1 cellular context compared by ENCODE assay signal in genomic region chr17:7242717-7243576, GRCh38.
TF ChIP-seq lines count a peak whose summit lies in the region.

No MANE protein-coding gene starts in this region.

TF ChIP-seq in GM12878, 131 proteins besides CTCF, POLR2A, EP300 and RAD21 (continues in another document):
- TF ChIP-seq HDAC2 (IDR thresholded peaks at IDR 0.05) (no peak), SREBF2 (IDR thresholded peaks at IDR 0.05; ENCODE audit: low read length) (no peak), NFXL1 (IDR thresholded peaks at IDR 0.05; ENCODE audit: borderline replicate concordance) (no peak), HDGF (IDR thresholded peaks at IDR 0.05) (peak; percentile 26; the same call in 1 of the 2 replicates), MAX (IDR thresholded peaks at IDR 0.05; ENCODE audit: low read depth, low read length) (peak; percentile 95), KDM1A (IDR thresholded peaks at IDR 0.05; ENCODE audit: borderline replicate concordance) (no peak), ZBTB33 (IDR thresholded peaks at IDR 0.05) (0 out of 2 replicates have a peak, but pooled peaks have one; percentile 40), GATAD2B (conservative IDR thresholded peaks at IDR 0.05; ENCODE audit: low read depth) (peak; percentile 58; the same call in 1 of the 2 replicates), BCL11A (IDR thresholded peaks at IDR 0.05; ENCODE audit: low read depth, low read length) (0 out of 2 replicates have a peak, but pooled peaks have one; percentile 26), CBX3 (IDR thresholded peaks at IDR 0.05; ENCODE audit: borderline replicate concordance, low read depth) (no peak), NRF1 (conservative IDR thresholded peaks at IDR 0.05; ENCODE audit: low read depth, low read length) (no peak), YY1 (IDR thresholded peaks at IDR 0.05; ENCODE audit: low read depth, low read length) (peak; percentile 89), TARDBP (IDR thresholded peaks at IDR 0.05; ENCODE audit: borderline replicate concordance) (peak; percentile 98), MLLT1 (IDR thresholded peaks at IDR 0.05) (peak; percentile 91), POU2F2 (IDR thresholded peaks at IDR 0.05; ENCODE audit: borderline replicate concordance, low read depth, low read length) (peak; percentile 76; the same call in 2 of the 3 replicates), BMI1 (IDR thresholded peaks at IDR 0.05; ENCODE audit: borderline replicate concordance) (no peak), EED (IDR thresholded peaks at IDR 0.05; ENCODE audit: low read depth) (no peak), TCF12 (IDR thresholded peaks at IDR 0.05; ENCODE audit: low read depth, low read length) (peak; percentile 57; the same call in 1 of the 2 replicates), ZBTB40 (IDR thresholded peaks at IDR 0.05; ENCODE audit: borderline replicate concordance) (peak; percentile 71), PBX3 (IDR thresholded peaks at IDR 0.05; ENCODE audit: insufficient replicate concordance, low read depth, low read length) (peak; percentile 84), FOXM1 (IDR thresholded peaks at IDR 0.05; ENCODE audit: low read depth, low read length) (peak; percentile 77; the same call in 1 of the 2 replicates), ZSCAN29 (IDR thresholded peaks at IDR 0.05) (no peak), MXI1 (IDR thresholded peaks at IDR 0.05; ENCODE audit: low read depth, low read length) (no peak), KAT2A (conservative IDR thresholded peaks at IDR 0.05; ENCODE audit: control insufficient read depth, low read depth, low read length) (no peak), CHD4 (IDR thresholded peaks at IDR 0.05) (no peak), YBX1 (IDR thresholded peaks at IDR 0.05) (no peak), ELK1 (IDR thresholded peaks at IDR 0.05; ENCODE audit: low read depth, low read length) (0 out of 2 replicates have a peak, but pooled peaks have one; percentile 27), CHD2 (IDR thresholded peaks at IDR 0.05; ENCODE audit: borderline replicate concordance, low read depth, low read length) (peak; percentile 96), IRF5 (IDR thresholded peaks at IDR 0.05; ENCODE audit: borderline replicate concordance) (no peak), CBFB (IDR thresholded peaks at IDR 0.05; ENCODE audit: low read depth) (peak; percentile 50; the same call in 1 of the 2 replicates), PRDM15 (CRISPR knock-in tag; IDR thresholded peaks at IDR 0.05) (no peak), BCL3 (IDR thresholded peaks at IDR 0.05; ENCODE audit: borderline replicate concordance, insufficient read depth, low read depth, low read length, poor library complexity, severe bottlenecking) (peak; percentile 95), SIN3A (IDR thresholded peaks at IDR 0.05; ENCODE audit: low read depth, low read length) (peak; percentile 97), NFYA (IDR thresholded peaks at IDR 0.05; ENCODE audit: borderline replicate concordance, low read depth, low read length) (no peak), NFIC (IDR thresholded peaks at IDR 0.05; ENCODE audit: low read depth, low read length) (peak; percentile 80; the same call in 1 of the 2 replicates), SMC3 (IDR thresholded peaks at IDR 0.05; ENCODE audit: borderline replicate concordance, low read length) (no peak), ATF7 (IDR thresholded peaks at IDR 0.05; ENCODE audit: low read depth) (peak; percentile 87), TAF1 (IDR thresholded peaks at IDR 0.05; ENCODE audit: borderline replicate concordance, low read depth, low read length) (no peak), E2F4 (IDR thresholded peaks at IDR 0.05; ENCODE audit: low read depth, low read length) (no peak), SREBF1 (IDR thresholded peaks at IDR 0.05; ENCODE audit: low read length) (no peak), SIX5 (IDR thresholded peaks at IDR 0.05; ENCODE audit: low read depth, low read length, severe bottlenecking) (no peak), PAX8 (IDR thresholded peaks at IDR 0.05) (peak; percentile 74; the same call in 1 of the 2 replicates), USF1 (IDR thresholded peaks at IDR 0.05; ENCODE audit: borderline replicate concordance, extremely low read length, insufficient read depth, low read depth, low read length) (peak; percentile 98)
